Comparison of ENCODE assay signal across 1 cellular context in genomic region chr4:154471924-154472323, GRCh38.
TF ChIP-seq lines count a peak whose summit lies in the region.

No MANE protein-coding gene starts in this region.

TF ChIP-seq in GM12878, 131 proteins besides CTCF, POLR2A, EP300 and RAD21 (continued from another document):
- TF ChIP-seq PRDM15 (CRISPR knock-in tag; IDR thresholded peaks at IDR 0.05) (no peak), IKZF2 (IDR thresholded peaks at IDR 0.05) (no peak), NFXL1 (IDR thresholded peaks at IDR 0.05; ENCODE audit: borderline replicate concordance) (no peak), ATF3 (IDR thresholded peaks at IDR 0.05; ENCODE audit: borderline replicate concordance, extremely low read depth, low read depth, low read length) (no peak), RUNX3 (IDR thresholded peaks at IDR 0.05; ENCODE audit: low read length) (no peak), USF2 (IDR thresholded peaks at IDR 0.05; ENCODE audit: borderline replicate concordance, low read depth, low read length) (no peak), CBX3 (IDR thresholded peaks at IDR 0.05; ENCODE audit: borderline replicate concordance, low read depth) (no peak), MYB (IDR thresholded peaks at IDR 0.05; ENCODE audit: borderline replicate concordance, low read depth, low read length) (no peak), PAX5 (IDR thresholded peaks at IDR 0.05; ENCODE audit: borderline replicate concordance, low read depth, low read length) (no peak), NR2C2 (IDR thresholded peaks at IDR 0.05; ENCODE audit: borderline replicate concordance, control insufficient read depth, insufficient read length, low read depth) (no peak), ESRRA (IDR thresholded peaks at IDR 0.05; ENCODE audit: low read length) (no peak)
- TF ChIP-seq, protein P1, sequence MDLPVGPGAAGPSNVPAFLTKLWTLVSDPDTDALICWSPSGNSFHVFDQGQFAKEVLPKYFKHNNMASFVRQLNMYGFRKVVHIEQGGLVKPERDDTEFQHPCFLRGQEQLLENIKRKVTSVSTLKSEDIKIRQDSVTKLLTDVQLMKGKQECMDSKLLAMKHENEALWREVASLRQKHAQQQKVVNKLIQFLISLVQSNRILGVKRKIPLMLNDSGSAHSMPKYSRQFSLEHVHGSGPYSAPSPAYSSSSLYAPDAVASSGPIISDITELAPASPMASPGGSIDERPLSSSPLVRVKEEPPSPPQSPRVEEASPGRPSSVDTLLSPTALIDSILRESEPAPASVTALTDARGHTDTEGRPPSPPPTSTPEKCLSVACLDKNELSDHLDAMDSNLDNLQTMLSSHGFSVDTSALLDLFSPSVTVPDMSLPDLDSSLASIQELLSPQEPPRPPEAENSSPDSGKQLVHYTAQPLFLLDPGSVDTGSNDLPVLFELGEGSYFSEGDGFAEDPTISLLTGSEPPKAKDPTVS (IDR thresholded peaks at IDR 0.05; ENCODE audit: low read depth, low read length), result no peak
- TF ChIP-seq, protein P2, sequence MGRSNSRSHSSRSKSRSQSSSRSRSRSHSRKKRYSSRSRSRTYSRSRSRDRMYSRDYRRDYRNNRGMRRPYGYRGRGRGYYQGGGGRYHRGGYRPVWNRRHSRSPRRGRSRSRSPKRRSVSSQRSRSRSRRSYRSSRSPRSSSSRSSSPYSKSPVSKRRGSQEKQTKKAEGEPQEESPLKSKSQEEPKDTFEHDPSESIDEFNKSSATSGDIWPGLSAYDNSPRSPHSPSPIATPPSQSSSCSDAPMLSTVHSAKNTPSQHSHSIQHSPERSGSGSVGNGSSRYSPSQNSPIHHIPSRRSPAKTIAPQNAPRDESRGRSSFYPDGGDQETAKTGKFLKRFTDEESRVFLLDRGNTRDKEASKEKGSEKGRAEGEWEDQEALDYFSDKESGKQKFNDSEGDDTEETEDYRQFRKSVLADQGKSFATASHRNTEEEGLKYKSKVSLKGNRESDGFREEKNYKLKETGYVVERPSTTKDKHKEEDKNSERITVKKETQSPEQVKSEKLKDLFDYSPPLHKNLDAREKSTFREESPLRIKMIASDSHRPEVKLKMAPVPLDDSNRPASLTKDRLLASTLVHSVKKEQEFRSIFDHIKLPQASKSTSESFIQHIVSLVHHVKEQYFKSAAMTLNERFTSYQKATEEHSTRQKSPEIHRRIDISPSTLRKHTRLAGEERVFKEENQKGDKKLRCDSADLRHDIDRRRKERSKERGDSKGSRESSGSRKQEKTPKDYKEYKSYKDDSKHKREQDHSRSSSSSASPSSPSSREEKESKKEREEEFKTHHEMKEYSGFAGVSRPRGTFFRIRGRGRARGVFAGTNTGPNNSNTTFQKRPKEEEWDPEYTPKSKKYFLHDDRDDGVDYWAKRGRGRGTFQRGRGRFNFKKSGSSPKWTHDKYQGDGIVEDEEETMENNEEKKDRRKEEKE (IDR thresholded peaks at IDR 0.05), result no peak
- TF ChIP-seq, protein P3, sequence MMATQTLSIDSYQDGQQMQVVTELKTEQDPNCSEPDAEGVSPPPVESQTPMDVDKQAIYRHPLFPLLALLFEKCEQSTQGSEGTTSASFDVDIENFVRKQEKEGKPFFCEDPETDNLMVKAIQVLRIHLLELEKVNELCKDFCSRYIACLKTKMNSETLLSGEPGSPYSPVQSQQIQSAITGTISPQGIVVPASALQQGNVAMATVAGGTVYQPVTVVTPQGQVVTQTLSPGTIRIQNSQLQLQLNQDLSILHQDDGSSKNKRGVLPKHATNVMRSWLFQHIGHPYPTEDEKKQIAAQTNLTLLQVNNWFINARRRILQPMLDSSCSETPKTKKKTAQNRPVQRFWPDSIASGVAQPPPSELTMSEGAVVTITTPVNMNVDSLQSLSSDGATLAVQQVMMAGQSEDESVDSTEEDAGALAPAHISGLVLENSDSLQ (IDR thresholded peaks at IDR 0.05), result no peak
